ENCODE assay signal across 10 cellular contexts in genomic region chr16:50203681-50204080, GRCh38. TPM values are rescaled to one million over a fixed set of nuclear protein-coding genes. Genes with fewer than 3 reads are reported as not detected.
DNase-seq lines count a peak whose midpoint lies in the region; ATAC-seq and TF ChIP-seq lines count a peak whose summit lies in the region.
"Had no signal": no experiment of that assay in that cellular context is flagged by ENCODE, and none has a peak within 500 bp of the region (broad histone marks: within the 10 kb centered on the region; RNA-seq: fewer than 3 reads in every experiment).

No MANE protein-coding gene starts in this region.

- no peak for TF ChIP-seq POLR2A in gastroesophageal sphincter (IDR thresholded peaks at IDR 0.05)

- H3K4me3 Mint-ChIP-seq in CD8-positive, alpha-beta T cell: no peak overlapping the region

- no peaks in the 10 kb centered on the region for H3K27me3 ChIP-seq in CD8-positive, alpha-beta T cell (ENCODE audit: insufficient read depth, low read length)
- H3K27me3 ChIP-seq in gastroesophageal sphincter: no peaks in the 10 kb centered on the region
- no peaks in the 10 kb centered on the region for H3K27me3 ChIP-seq in skeletal muscle tissue (ENCODE audit: control insufficient read depth in 3 of 3, insufficient read depth in 3 of 3, low read length in 3 of 3)

- no peaks in the 10 kb centered on the region for H3K9me3 ChIP-seq in CD8-positive, alpha-beta T cell (ENCODE audit: low read length)
- H3K9me3 ChIP-seq in SK-N-MC (ENCODE audit: low read depth, low read length): no peaks in the 10 kb centered on the region
- H3K9me3 ChIP-seq in gastroesophageal sphincter: no peaks in the 10 kb centered on the region
- no peaks in the 10 kb centered on the region for H3K9me3 ChIP-seq in skeletal muscle tissue (ENCODE audit: control insufficient read depth in 3 of 3, low read length in 3 of 3)

- H3K4me1 ChIP-seq in CD8-positive, alpha-beta T cell (ENCODE audit: insufficient read depth, low read length): peaks cover 31% of the 10 kb centered on the region
- H3K4me1 ChIP-seq in gastroesophageal sphincter: peaks cover 15 to 94% (median 34%) of the 10 kb centered on the region in 3 donors
- peaks cover 23 to 38% (median 26%) of the 10 kb centered on the region in 3 donors for H3K4me1 ChIP-seq in skeletal muscle tissue (ENCODE audit: control insufficient read depth in 3 of 3, insufficient read depth in 3 of 3, low read length in 3 of 3)

- no peaks in the 10 kb centered on the region for H3K27me3 Mint-ChIP-seq in CD8-positive, alpha-beta T cell (ENCODE audit: low read depth)

- no peak overlapping the region for H3K4me3 ChIP-seq in CD8-positive, alpha-beta T cell (ENCODE audit: low read depth, low read length)
- peak overlapping the region; percentile 67 for H3K4me3 ChIP-seq in SK-N-MC
- no peak overlapping the region for H3K4me3 ChIP-seq in gastroesophageal sphincter
- H3K4me3 ChIP-seq in skeletal muscle tissue (ENCODE audit: low read length in 3 of 3): no peak overlapping the region

- TF ChIP-seq CTCF in CD8-positive, alpha-beta T cell (IDR thresholded peaks at IDR 0.05): no peak
- TF ChIP-seq CTCF in gastroesophageal sphincter (IDR thresholded peaks at IDR 0.05): no peak

- H3K36me3 Mint-ChIP-seq in CD8-positive, alpha-beta T cell: no peaks in the 10 kb centered on the region

- peak overlapping the region; percentile 38 for H3K27ac Mint-ChIP-seq in CD8-positive, alpha-beta T cell

- H3K4me1 Mint-ChIP-seq in CD8-positive, alpha-beta T cell (ENCODE audit: low read depth): peaks cover 70% of the 10 kb centered on the region

- no peak for DNase-seq in CD8-positive, alpha-beta T cell
- DNase-seq in SK-N-MC (ENCODE audit: low read depth, low spot score) (no peak), NCI-H524 (lab: John Stamatoyannopoulos, UW) (no peak)
- DNase-seq in activated naive CD4-positive, alpha-beta T cell treated with Interleukin-2 at 50 U/mL for 16 hours: no peak
- DNase-seq: NCI-H2081 treated with DMSO at 0.1 percent for 48 hours, WERI-Rb-1 had no signal

- no peak for ATAC-seq in CD8-positive, alpha-beta T cell
- ATAC-seq in gastroesophageal sphincter (no peak), HG03175 (IDR thresholded peaks at IDR 0.05; ENCODE audit: unreplicated experiment) (no peak), HG03439 (IDR thresholded peaks at IDR 0.05; ENCODE audit: unreplicated experiment) (no peak)

- no peaks in the 10 kb centered on the region for H3K9me3 Mint-ChIP-seq in CD8-positive, alpha-beta T cell

- WGBS in gastroesophageal sphincter (ENCODE audit: low coverage in 1 of 2), 2 donors: 63% methylated on average over 4 of the region's 6 CpGs; no CpG with 5 or more reads in 1 of the 2 donors

- CTCF ChIA-PET in CD8-positive, alpha-beta T cell (lab: Charles Lee): interaction anchor here (0.9 to 2.6 kb wide), 2 partner anchors 151 to 179 kb away, joined by 4 to 9 read pairs; partner anchors contain the start of gene CNEP1R1

- POLR2A ChIA-PET in CD8-positive, alpha-beta T cell (lab: Charles Lee): no interaction called here

- H3K36me3 ChIP-seq in CD8-positive, alpha-beta T cell (ENCODE audit: insufficient read depth, low read length): no peaks in the 10 kb centered on the region
- no peaks in the 10 kb centered on the region for H3K36me3 ChIP-seq in SK-N-MC (ENCODE audit: insufficient read depth, low read length)
- H3K36me3 ChIP-seq in gastroesophageal sphincter: no peaks in the 10 kb centered on the region
- H3K36me3 ChIP-seq in skeletal muscle tissue (ENCODE audit: control insufficient read depth in 3 of 3, insufficient read depth in 3 of 3, low read length in 3 of 3): no peaks in the 10 kb centered on the region
- H3K36me3 ChIP-seq: WERI-Rb-1 had no signal

- H3K9ac ChIP-seq in SK-N-MC (ENCODE audit: insufficient read length) (peak overlapping the region; percentile 83), skeletal muscle tissue (ENCODE audit: low read depth in 1 of 3, low read length in 3 of 3) (no peak overlapping the region)

- intact Hi-C loops in CD8-positive, alpha-beta T cell (cut with DNase I, micrococcal nuclease): loop anchor here in 1 of 2 experiments (1.0 kb wide), 1 partner anchor 30 kb away; no protein-coding TSS in a partner anchor

- no peak overlapping the region for H3K27ac ChIP-seq in CD8-positive, alpha-beta T cell (ENCODE audit: low read depth, low read length)
- peak overlapping the region; percentile 100 for H3K27ac ChIP-seq in SK-N-MC
- H3K27ac ChIP-seq in gastroesophageal sphincter: peak overlapping the region; percentile 48 to 66 (median 60)
- H3K27ac ChIP-seq in skeletal muscle tissue (ENCODE audit: low read depth, low read length): peak overlapping the region; percentile 50
- H3K27ac ChIP-seq: WERI-Rb-1 had no signal

- no peak for TF ChIP-seq EP300 in gastroesophageal sphincter (IDR thresholded peaks at IDR 0.05)

RNA-seq across cellular contexts. Expression of gene TENT4B, which starts 50.6 kb away (rescaled TPM):
- total RNA-seq in CD8-positive, alpha-beta T cell: 10 to 100 TPM; 60.2 to 62.1 TPM
- total RNA-seq in gastroesophageal sphincter (10 to 100 TPM; 13.9 to 25.7 (median 20.9) TPM), skeletal muscle tissue (5.7 TPM)
